In genomic region chr3:139202226-139202958, GRCh38 we compare ENCODE assay signal across 10 cellular contexts.
DNase-seq lines count a peak whose midpoint lies in the region; ATAC-seq and TF ChIP-seq lines count a peak whose summit lies in the region.
"Had no signal": no experiment of that assay in that cellular context is flagged by ENCODE, and none has a peak within 500 bp of the region (broad histone marks: within the 10 kb centered on the region; RNA-seq: fewer than 3 reads in every experiment).

No MANE protein-coding gene starts in this region.

- H3K27ac Mint-ChIP-seq in stimulated activated naive CD8-positive, alpha-beta T cell treated with anti-CD3 and anti-CD28 coated beads, Interleukin-15, amount 100 ng/mL, for 72 hours, result no peak overlapping the region
- H3K27ac Mint-ChIP-seq: activated naive CD4-positive, alpha-beta T cell treated with anti-CD3 and anti-CD28 coated beads, Interleukin-2, amount 50 U/mL, for 24 hours; natural killer cell treated with Interleukin-12 subunit alpha and Interleukin-12 subunit beta and Interleukin-15 and Interleukin-18, amount 100 ng/mL, for 72 hours had no signal

- no peak for DNase-seq in stimulated activated naive CD8-positive, alpha-beta T cell treated with anti-CD3 and anti-CD28 coated beads, Interleukin-15, amount 100 ng/mL, for 72 hours
- DNase-seq in stimulated activated naive CD8-positive, alpha-beta T cell treated with anti-CD3 and anti-CD28 coated beads, Interleukin-15, Interleukin-2, amounts not matched to agents 100 U/mL and 50 U/mL, for 24 hours, result no peak
- peak; percentile 61 for DNase-seq in Karpas-422
- DNase-seq in mammary epithelial cell, result peak; percentile 53
- DNase-seq in SKM-1 treated with dmso at 0.1 percent for 144 hours (lab: John Stamatoyannopoulos, UW; ENCODE audit: unreplicated experiment), result no peak
- no peak for DNase-seq in HAP-1 (ENCODE audit: low spot score in 2 of 2)

- H4K20me1 ChIP-seq in Karpas-422 (ENCODE audit: insufficient read depth, low read depth, low read length), result no peaks in the 10 kb centered on the region
- H4K20me1 ChIP-seq in mammary epithelial cell (ENCODE audit: insufficient read depth, low read length), result no peaks in the 10 kb centered on the region

- TF ChIP-seq CTCF in mammary epithelial cell (conservative IDR thresholded peaks at IDR 0.05 in 1 of 2, IDR thresholded peaks at IDR 0.05 in 1 of 2; ENCODE audit: extremely low read depth in 1 of 2, insufficient read depth in 1 of 2, low read depth in 1 of 2, low read length in 2 of 2) (peak; percentile 16 to 47), parathyroid adenoma (IDR thresholded peaks at IDR 0.05) (peak; percentile 18)

- no peaks in the 10 kb centered on the region for H3K36me3 ChIP-seq in Karpas-422 (ENCODE audit: insufficient read depth, low read length)
- no peaks in the 10 kb centered on the region for H3K36me3 ChIP-seq in mammary epithelial cell (ENCODE audit: insufficient read depth, low read length)
- no peaks in the 10 kb centered on the region for H3K36me3 ChIP-seq in parathyroid adenoma (ENCODE audit: control insufficient read depth, insufficient read depth, low read length)
- H3K36me3 ChIP-seq in HAP-1 (replicated peaks), result no peaks in the 10 kb centered on the region

- dilution Hi-C loops in mammary epithelial cell (cut with HindIII; ENCODE audit: low sequenced_read_pairs), result no loop called here

- WGBS in mammary epithelial cell (ENCODE audit: low coverage, missing lambda C conversion rate), result 38% methylated on average over 3 of the region's 5 CpGs

- BruUV-seq in mammary epithelial cell (replicated peaks; lab: Mats Ljungman, UMichigan), result no TSS peak

- peak; percentile 68 for ATAC-seq in stimulated activated naive CD8-positive, alpha-beta T cell treated with anti-CD3 and anti-CD28 coated beads, Interleukin-15, amount 100 ng/mL, for 72 hours
- no peak for ATAC-seq in stimulated activated naive CD8-positive, alpha-beta T cell treated with anti-CD3 and anti-CD28 coated beads, Interleukin-15, Interleukin-2, amounts not matched to agents 100 U/mL and 50 U/mL, for 24 hours
- no peak for ATAC-seq in GM18861 (IDR thresholded peaks at IDR 0.05; ENCODE audit: unreplicated experiment)

- H3K79me2 ChIP-seq in Karpas-422 (ENCODE audit: low read length) (no peaks in the 10 kb centered on the region), mammary epithelial cell (ENCODE audit: insufficient read depth, low read length) (no peaks in the 10 kb centered on the region), parathyroid adenoma (no peaks in the 10 kb centered on the region)

- H3K27me3 Mint-ChIP-seq in stimulated activated naive CD8-positive, alpha-beta T cell treated with anti-CD3 and anti-CD28 coated beads, Interleukin-15, amount 100 ng/mL, for 72 hours, result peaks cover 20% of the 10 kb centered on the region

- H3K27me3 ChIP-seq in Karpas-422 (ENCODE audit: low read length) (no peaks in the 10 kb centered on the region), mammary epithelial cell (ENCODE audit: insufficient read depth, low read length) (no peaks in the 10 kb centered on the region), parathyroid adenoma (ENCODE audit: control insufficient read depth, insufficient read depth, low read length) (no peaks in the 10 kb centered on the region), HAP-1 (ENCODE audit: low read depth) (no peaks in the 10 kb centered on the region)

- CTCF ChIA-PET in mammary epithelial cell (lab: Charles Lee; ENCODE audit: low non-redundant PET), result interaction anchor here (1.3 kb wide), 1 partner anchor 91 kb away, joined by 5 read pairs; no protein-coding TSS in a partner anchor

- H3K4me2 ChIP-seq in Karpas-422 (ENCODE audit: low read depth, low read length, poor library complexity, severe bottlenecking), result no peak overlapping the region
- no peak overlapping the region for H3K4me2 ChIP-seq in mammary epithelial cell (ENCODE audit: insufficient read depth, low read depth, low read length)
- no peak overlapping the region for H3K4me2 ChIP-seq in parathyroid adenoma (ENCODE audit: low read length)

- H3K4me1 Mint-ChIP-seq in stimulated activated naive CD8-positive, alpha-beta T cell treated with anti-CD3 and anti-CD28 coated beads, Interleukin-15, amount 100 ng/mL, for 72 hours, result no peaks in the 10 kb centered on the region
- H3K4me1 Mint-ChIP-seq: activated naive CD4-positive, alpha-beta T cell treated with anti-CD3 and anti-CD28 coated beads, Interleukin-2, amount 50 U/mL, for 24 hours had no signal

- H3K4me3 ChIP-seq in Karpas-422 (ENCODE audit: low read length) (no peak overlapping the region), mammary epithelial cell (replicated peaks in 1 of 3; ENCODE audit: insufficient read depth in 1 of 3, low read depth in 2 of 3, low read length in 3 of 3) (no peak overlapping the region), parathyroid adenoma (ENCODE audit: low read depth, low read length) (no peak overlapping the region), HAP-1 (no peak overlapping the region)

- intact Hi-C loops in mammary epithelial cell (cut with micrococcal nuclease), result loop anchor here (2.0 to 5.0 kb wide), 2 partner anchors 90 to 125 kb away; no protein-coding TSS in a partner anchor

- no peaks in the 10 kb centered on the region for H3K4me1 ChIP-seq in Karpas-422 (ENCODE audit: low read length)
- peaks cover 11% of the 10 kb centered on the region for H3K4me1 ChIP-seq in mammary epithelial cell (ENCODE audit: insufficient read depth, low read length)
- H3K4me1 ChIP-seq in parathyroid adenoma, result no peaks in the 10 kb centered on the region
- no peaks in the 10 kb centered on the region for H3K4me1 ChIP-seq in HAP-1

- peak overlapping the region in 1 of 2 donors; percentile 20 for H3K4me3 Mint-ChIP-seq in stimulated activated naive CD8-positive, alpha-beta T cell treated with anti-CD3 and anti-CD28 coated beads, Interleukin-15, amount 100 ng/mL, for 72 hours
- H3K4me3 Mint-ChIP-seq: activated naive CD4-positive, alpha-beta T cell treated with anti-CD3 and anti-CD28 coated beads, Interleukin-2, amount 50 U/mL, for 24 hours; natural killer cell treated with Interleukin-12 subunit alpha and Interleukin-12 subunit beta and Interleukin-15 and Interleukin-18, amount 100 ng/mL, for 72 hours had no signal

- no peak overlapping the region for H2AFZ ChIP-seq in Karpas-422 (ENCODE audit: low read length)
- no peak overlapping the region for H2AFZ ChIP-seq in mammary epithelial cell (ENCODE audit: low read depth, low read length)
- peak overlapping the region; percentile 9 for H2AFZ ChIP-seq in parathyroid adenoma

- H3K9me3 ChIP-seq in Karpas-422 (ENCODE audit: low read length) (no peaks in the 10 kb centered on the region), mammary epithelial cell (replicated peaks; ENCODE audit: insufficient read depth, low read length) (no peaks in the 10 kb centered on the region), parathyroid adenoma (ENCODE audit: control insufficient read depth, low read length) (no peaks in the 10 kb centered on the region), HAP-1 (no peaks in the 10 kb centered on the region)

- H3K9me2 ChIP-seq in Karpas-422 (replicated peaks; ENCODE audit: insufficient read depth, low read length), result no peaks in the 10 kb centered on the region

- no peak overlapping the region for H3K9ac ChIP-seq in Karpas-422 (ENCODE audit: low read length)
- no peak overlapping the region for H3K9ac ChIP-seq in mammary epithelial cell (ENCODE audit: insufficient read depth, low read length)
- H3K9ac ChIP-seq in parathyroid adenoma, result no peak overlapping the region

- in situ Hi-C loops in mammary epithelial cell (cut with MboI; ENCODE audit: low sequenced_read_pairs in 2 of 2) (no loop called here), HAP-1 (cut with MboI; ENCODE audit: low sequenced_read_pairs) (no loop called here)

- no peaks in the 10 kb centered on the region for H3K9me3 Mint-ChIP-seq in stimulated activated naive CD8-positive, alpha-beta T cell treated with anti-CD3 and anti-CD28 coated beads, Interleukin-15, amount 100 ng/mL, for 72 hours
- H3K9me3 Mint-ChIP-seq: activated naive CD4-positive, alpha-beta T cell treated with anti-CD3 and anti-CD28 coated beads, Interleukin-2, amount 50 U/mL, for 24 hours; natural killer cell treated with Interleukin-12 subunit alpha and Interleukin-12 subunit beta and Interleukin-15 and Interleukin-18, amount 100 ng/mL, for 72 hours had no signal

- no peak overlapping the region for H3K27ac ChIP-seq in Karpas-422 (ENCODE audit: low read length)
- H3K27ac ChIP-seq in mammary epithelial cell (ENCODE audit: insufficient read depth, low read depth, low read length), result no peak overlapping the region
- no peak overlapping the region for H3K27ac ChIP-seq in parathyroid adenoma

Comparison
In these comparisons a context has a peak if more than half of its experiments do, and no peak if none do; other contexts are left out.
1. DNase-seq: peak in Karpas-422 (single experiment) and mammary epithelial cell (single experiment); none in stimulated activated naive CD8-positive, alpha-beta T cell treated with anti-CD3 and anti-CD28 coated beads, Interleukin-15, amount 100 ng/mL, for 72 hours (0 of 2), stimulated activated naive CD8-positive, alpha-beta T cell treated with anti-CD3 and anti-CD28 coated beads, Interleukin-15, Interleukin-2, amounts not matched to agents 100 U/mL and 50 U/mL, for 24 hours (single experiment), SKM-1 treated with dmso at 0.1 percent for 144 hours (single experiment) and HAP-1 (0 of 2).